9 cellular contexts compared by ENCODE assay signal in the genomic region with DNA sequence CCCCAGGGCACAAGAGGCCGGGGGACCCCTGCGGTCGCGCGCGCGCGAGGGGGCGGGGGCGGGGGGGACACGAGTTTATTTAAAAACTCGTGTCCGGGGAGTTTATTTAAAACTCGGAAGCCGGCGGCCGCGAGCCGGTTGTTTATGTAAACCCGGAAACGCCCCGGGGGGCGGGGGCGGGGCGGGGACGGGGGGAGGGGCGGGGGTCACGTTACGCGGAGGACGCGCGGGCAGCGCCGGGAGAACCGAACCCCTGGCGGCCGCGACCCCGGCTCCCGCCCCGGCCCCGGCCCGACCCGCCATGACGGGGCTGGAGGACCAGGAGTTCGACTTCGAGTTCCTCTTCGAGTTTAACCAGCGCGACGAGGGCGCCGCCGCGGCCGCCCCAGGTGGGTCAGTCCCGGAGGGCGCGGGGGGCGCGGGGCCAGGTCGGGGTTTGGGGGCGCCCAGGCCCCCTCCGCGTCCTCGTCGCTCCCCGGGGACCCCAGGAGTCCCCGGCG. TPM values are rescaled to one million over a fixed set of nuclear protein-coding genes. Genes with fewer than 3 reads are reported as not detected.
DNase-seq lines count a peak whose midpoint lies in the region; ATAC-seq and TF ChIP-seq lines count a peak whose summit lies in the region.
"Had no signal": no experiment of that assay in that cellular context is flagged by ENCODE, and none has a peak within 500 bp of the region (broad histone marks: within the 10 kb centered on the region; RNA-seq: fewer than 3 reads in every experiment).

No MANE protein-coding gene starts in this region.

- no peak overlapping the region for H3K27ac Mint-ChIP-seq in activated T-helper 17 cell treated with anti-CD3 and anti-CD28 coated beads, Interleukin-2, amount 50 U/mL, for 72 hours

- H3K27me3 ChIP-seq in BJ (ENCODE audit: control insufficient read depth, insufficient read depth, low read length) (no peaks in the 10 kb centered on the region), ectodermal cell (ENCODE audit: control insufficient read depth, insufficient read depth, low read length, poor library complexity, severe bottlenecking) (peaks cover 46% of the 10 kb centered on the region), foreskin keratinocyte (no peaks in the 10 kb centered on the region)

- TF ChIP-seq CTCF in BJ (IDR thresholded peaks at IDR 0.05; ENCODE audit: insufficient read depth, low read depth, low read length), result no peak
- TF ChIP-seq CTCF in WI38 (IDR thresholded peaks at IDR 0.05; ENCODE audit: low read depth, low read length), result no peak
- no peak for TF ChIP-seq CTCF in foreskin keratinocyte (conservative IDR thresholded peaks at IDR 0.05)

- H3K4me3 Mint-ChIP-seq in activated T-helper 17 cell treated with anti-CD3 and anti-CD28 coated beads, Interleukin-2, amount 50 U/mL, for 72 hours, result no peak overlapping the region

- H3K36me3 Mint-ChIP-seq in activated T-helper 17 cell treated with anti-CD3 and anti-CD28 coated beads, Interleukin-2, amount 50 U/mL, for 72 hours (ENCODE audit: low read depth), result peaks cover 69% of the 10 kb centered on the region

- no peak overlapping the region for H3K27ac ChIP-seq in ectodermal cell (ENCODE audit: insufficient read depth, low read depth, low read length, poor library complexity, severe bottlenecking)
- H3K27ac ChIP-seq in mesodermal cell (ENCODE audit: low read depth, low read length, severe bottlenecking), result no peak overlapping the region
- H3K27ac ChIP-seq in substantia nigra (ENCODE audit: low read depth, low read length, poor library complexity, severe bottlenecking), result peak overlapping the region; percentile 42
- H3K27ac ChIP-seq in foreskin keratinocyte, result no peak overlapping the region

- CTCF ChIA-PET in BJ (lab: Yijun Ruan, JAX) (no interaction called here), HEK293T (lab: Yijun Ruan, JAX) (no interaction called here)

- H3K36me3 ChIP-seq in BJ (ENCODE audit: control insufficient read depth, insufficient read depth, low read length) (no peaks in the 10 kb centered on the region), ectodermal cell (ENCODE audit: control insufficient read depth, insufficient read depth, low read length) (no peaks in the 10 kb centered on the region), mesodermal cell (ENCODE audit: control insufficient read depth, insufficient read depth, low read length) (peaks cover 17% of the 10 kb centered on the region)

- 0 to 1% methylated on average over 67 to 68 of the region's 71 CpGs for WGBS in ectodermal cell, 2 experiments
- 0 to 1% methylated on average over 37 to 40 of the region's 71 CpGs for WGBS in mesodermal cell (ENCODE audit: insufficient coverage in 2 of 2), 2 experiments

- POLR2A ChIA-PET in BJ (lab: Charles Lee), result no interaction called here
- POLR2A ChIA-PET in HEK293T (lab: Yijun Ruan, JAX), result no interaction called here

- H3K4me3 ChIP-seq in BJ (ENCODE audit: low read depth, low read length) (peak overlapping the region; percentile 57), WI38 (ENCODE audit: low read depth, low read length) (peak overlapping the region; percentile 54), ectodermal cell (ENCODE audit: insufficient read depth, low read depth, low read length) (peak overlapping the region; percentile 56), mesodermal cell (ENCODE audit: extremely low read depth, insufficient read depth, low read length, poor library complexity, severe bottlenecking) (peak overlapping the region; percentile 56)

- H3K4me1 ChIP-seq in ectodermal cell (ENCODE audit: control insufficient read depth, insufficient read depth, low read length), result peaks cover 13% of the 10 kb centered on the region
- peaks cover 41% of the 10 kb centered on the region for H3K4me1 ChIP-seq in mesodermal cell (ENCODE audit: control insufficient read depth, insufficient read depth, low read length, poor library complexity, severe bottlenecking)
- peaks cover 17% of the 10 kb centered on the region for H3K4me1 ChIP-seq in foreskin keratinocyte

- no peaks in the 10 kb centered on the region for H3K9me3 Mint-ChIP-seq in activated T-helper 17 cell treated with anti-CD3 and anti-CD28 coated beads, Interleukin-2, amount 50 U/mL, for 72 hours
- H3K9me3 Mint-ChIP-seq: nephron had no signal

- H3K4me1 Mint-ChIP-seq in activated T-helper 17 cell treated with anti-CD3 and anti-CD28 coated beads, Interleukin-2, amount 50 U/mL, for 72 hours, result peaks cover 28% of the 10 kb centered on the region

- H3K9me3 ChIP-seq in ectodermal cell (ENCODE audit: control insufficient read depth, low read length) (no peaks in the 10 kb centered on the region), mesodermal cell (ENCODE audit: control insufficient read depth, low read length) (no peaks in the 10 kb centered on the region)

- ATAC-seq in foreskin keratinocyte, result no peak
- ATAC-seq in activated T-helper 17 cell treated with anti-CD3 and anti-CD28 coated beads, Interleukin-2, amount 50 U/mL, for 72 hours (replicated peaks), result no peak

- DNase-seq in BJ (ENCODE audit: low read depth), result no peak
- peak; percentile 48 for DNase-seq in HEK293T (ENCODE audit: extremely low spot score)
- peak in 10 of 49 donors; percentile 29 to 50 (median 35) for DNase-seq in substantia nigra (lab: John Stamatoyannopoulos, UW)
- no peak for DNase-seq in foreskin keratinocyte

- no peaks in the 10 kb centered on the region for H3K27me3 Mint-ChIP-seq in activated T-helper 17 cell treated with anti-CD3 and anti-CD28 coated beads, Interleukin-2, amount 50 U/mL, for 72 hours

TF ChIP-seq in HEK293T, 16 proteins besides CTCF, POLR2A, EP300 and RAD21:
- TF ChIP-seq FOXA1 (IDR thresholded peaks at IDR 0.05), result no peak
- TF ChIP-seq, protein P1, sequence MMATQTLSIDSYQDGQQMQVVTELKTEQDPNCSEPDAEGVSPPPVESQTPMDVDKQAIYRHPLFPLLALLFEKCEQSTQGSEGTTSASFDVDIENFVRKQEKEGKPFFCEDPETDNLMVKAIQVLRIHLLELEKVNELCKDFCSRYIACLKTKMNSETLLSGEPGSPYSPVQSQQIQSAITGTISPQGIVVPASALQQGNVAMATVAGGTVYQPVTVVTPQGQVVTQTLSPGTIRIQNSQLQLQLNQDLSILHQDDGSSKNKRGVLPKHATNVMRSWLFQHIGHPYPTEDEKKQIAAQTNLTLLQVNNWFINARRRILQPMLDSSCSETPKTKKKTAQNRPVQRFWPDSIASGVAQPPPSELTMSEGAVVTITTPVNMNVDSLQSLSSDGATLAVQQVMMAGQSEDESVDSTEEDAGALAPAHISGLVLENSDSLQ (IDR thresholded peaks at IDR 0.05), result no peak
- no peak for TF ChIP-seq ELF4 (IDR thresholded peaks at IDR 0.05)
- TF ChIP-seq CTBP1 (IDR thresholded peaks at IDR 0.05; ENCODE audit: borderline replicate concordance), result no peak
- no peak for TF ChIP-seq FOXM1 (IDR thresholded peaks at IDR 0.05; ENCODE audit: borderline replicate concordance)
- TF ChIP-seq FOXK2 (IDR thresholded peaks at IDR 0.05), result no peak
- no peak for TF ChIP-seq BHLHE40 (IDR thresholded peaks at IDR 0.05; ENCODE audit: borderline replicate concordance)
- TF ChIP-seq TARDBP (IDR thresholded peaks at IDR 0.05), result no peak
- no peak for TF ChIP-seq LEF1 (IDR thresholded peaks at IDR 0.05; ENCODE audit: borderline replicate concordance)
- TF ChIP-seq ZNF384 (IDR thresholded peaks at IDR 0.05), result no peak
- TF ChIP-seq NFRKB (IDR thresholded peaks at IDR 0.05), result no peak
- no peak for TF ChIP-seq ARNT (IDR thresholded peaks at IDR 0.05)
- TF ChIP-seq L3MBTL2 (conservative IDR thresholded peaks at IDR 0.05), result no peak
- no peak for TF ChIP-seq SP1 (IDR thresholded peaks at IDR 0.05)
- no peak for TF ChIP-seq HDGF (IDR thresholded peaks at IDR 0.05; ENCODE audit: borderline replicate concordance)
- no peak for TF ChIP-seq SUZ12 (IDR thresholded peaks at IDR 0.05)
TF ChIP-seq in HEK293T: peak in this region for 0.

RNA-seq across cellular contexts. Expression of a gene that starts 4.4 kb away (rescaled TPM):
- polyA plus RNA-seq in BJ (2011; rRNA removed), result 0.80 and 1.2 TPM in 2 replicates
- polyA minus RNA-seq in BJ (2011; rRNA and poly(A)+ RNA removed), result 1.6 and 1.8 TPM in 2 replicates
- polyA plus RNA-seq in ectodermal cell (2013, experiment 1 of 4), result 6.5 TPM
- 8.9 TPM for polyA plus RNA-seq in ectodermal cell (2013, experiment 2 of 4)
- polyA plus RNA-seq in ectodermal cell (2013, experiment 3 of 4), result 6.4 TPM
- 6.5 TPM for polyA plus RNA-seq in ectodermal cell (2013, experiment 4 of 4)
- 55.8 TPM for polyA plus RNA-seq in mesodermal cell (2013, experiment 1 of 2)
- polyA plus RNA-seq in mesodermal cell (2013, experiment 2 of 2), result 44.4 TPM
- total RNA-seq in foreskin keratinocyte, result 4.4 and 7.3 TPM in 2 replicates
- polyA plus RNA-seq in foreskin keratinocyte, result 4.3 and 6.8 TPM in 2 replicates
- total RNA-seq in activated T-helper 17 cell treated with anti-CD3 and anti-CD28 coated beads, Interleukin-2, amount 50 U/mL, for 72 hours, result 10 to 100 TPM; 20.3 to 79.3 TPM
